In the genomic region with DNA sequence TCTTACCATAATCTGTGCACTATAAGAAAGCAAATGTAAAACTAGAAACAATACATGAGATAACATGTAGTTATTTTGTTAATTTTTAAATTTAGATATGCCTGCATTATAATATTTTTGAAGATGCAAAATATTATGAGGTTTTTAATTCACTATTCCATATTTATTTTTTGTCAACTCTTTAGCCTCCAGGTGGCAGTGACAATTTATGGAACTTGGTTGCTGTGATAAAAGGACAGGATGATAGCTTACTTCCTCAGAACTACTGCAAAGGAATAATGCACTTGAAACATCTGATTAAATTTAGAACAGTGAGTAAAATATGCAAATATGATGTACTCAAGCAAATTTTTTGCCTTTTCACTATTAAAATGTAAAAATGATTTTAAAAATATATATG, we compare ENCODE assay signal across 9 cellular contexts. TPM values are rescaled to one million over a fixed set of nuclear protein-coding genes. Genes with fewer than 3 reads are reported as not detected.
DNase-seq lines count a peak whose midpoint lies in the region; ATAC-seq and TF ChIP-seq lines count a peak whose summit lies in the region.
"Had no signal": no experiment of that assay in that cellular context is flagged by ENCODE, and none has a peak within 500 bp of the region (broad histone marks: within the 10 kb centered on the region; RNA-seq: fewer than 3 reads in every experiment).

No MANE protein-coding gene starts in this region.

- H3K4me3 Mint-ChIP-seq in CD14-positive monocyte, result no peak overlapping the region
- H3K4me3 Mint-ChIP-seq: activated T-cell treated with anti-CD3 and anti-CD28 coated beads, Interleukin-2, amount 50 U/mL, for 72 hours had no signal

- peak; percentile 55 for ATAC-seq in GM21717 (IDR thresholded peaks at IDR 0.05; ENCODE audit: unreplicated experiment)
- no peak for ATAC-seq in body of pancreas
- ATAC-seq in HG03354 (IDR thresholded peaks at IDR 0.05; ENCODE audit: poor library complexity, severe bottlenecking, unreplicated experiment), result no peak
- ATAC-seq in HG03460 (IDR thresholded peaks at IDR 0.05; ENCODE audit: unreplicated experiment), result no peak
- ATAC-seq: activated T-cell treated with anti-CD3 and anti-CD28 coated beads, Interleukin-2, amount 50 U/mL, for 72 hours had no signal

- H3K9me3 ChIP-seq in body of pancreas, result no peaks in the 10 kb centered on the region

- no peaks in the 10 kb centered on the region for H3K27me3 Mint-ChIP-seq in CD14-positive monocyte (ENCODE audit: low read depth in 3 of 3)

- no peaks in the 10 kb centered on the region for H3K27me3 ChIP-seq in body of pancreas

- no peak for TF ChIP-seq POLR2A in body of pancreas (IDR thresholded peaks at IDR 0.05)

- no peak for DNase-seq in CD14-positive monocyte (ENCODE audit: low spot score)
- DNase-seq in SK-N-DZ (ENCODE audit: low spot score), result peak; percentile 23
- peak; percentile 47 for DNase-seq in inferior parietal cortex (ENCODE audit: extremely low spot score)
- no peak for DNase-seq in posterior vena cava (ENCODE audit: low spot score)
- no peak for DNase-seq in body of pancreas
- DNase-seq: activated T-cell treated with anti-CD3 and anti-CD28 coated beads, Interleukin-2, amount 50 U/mL, for 72 hours had no signal

- H3K4me1 ChIP-seq in body of pancreas, result no peaks in the 10 kb centered on the region

- H3K36me3 Mint-ChIP-seq in CD14-positive monocyte, result no peaks in the 10 kb centered on the region

- no peaks in the 10 kb centered on the region for H3K4me1 Mint-ChIP-seq in CD14-positive monocyte

- H3K27ac ChIP-seq in body of pancreas, result no peak overlapping the region

- no peak overlapping the region for H3K27ac Mint-ChIP-seq in CD14-positive monocyte
- H3K27ac Mint-ChIP-seq: activated T-cell treated with anti-CD3 and anti-CD28 coated beads, Interleukin-2, amount 50 U/mL, for 72 hours had no signal

- peak; percentile 21 for TF ChIP-seq CTCF in CD14-positive monocyte (IDR thresholded peaks at IDR 0.05)
- TF ChIP-seq CTCF in body of pancreas (IDR thresholded peaks at IDR 0.05), result peak in 3 of 7 experiments; percentile 28 to 33 (median 29)

- intact Hi-C loops in CD14-positive monocyte (cut with micrococcal nuclease) (no loop called here), posterior vena cava (cut with DNase I) (no loop called here), body of pancreas (cut with DNase I) (no loop called here)

- H3K9me3 Mint-ChIP-seq in CD14-positive monocyte, result no peaks in the 10 kb centered on the region
- H3K9me3 Mint-ChIP-seq: activated T-cell treated with anti-CD3 and anti-CD28 coated beads, Interleukin-2, amount 50 U/mL, for 72 hours had no signal

- H3K4me3 ChIP-seq in body of pancreas, result no peak overlapping the region

- no peaks in the 10 kb centered on the region for H3K36me3 ChIP-seq in body of pancreas (replicated peaks in 1 of 2; ENCODE audit: insufficient read depth in 1 of 2, low read depth in 2 of 2)

RNA-seq across cellular contexts. Expression of a gene that starts 45.1 kb away (rescaled TPM):
- polyA plus RNA-seq in CD14-positive monocyte, result not detected
- 0.41 and 0.45 TPM in 2 replicates for polyA plus RNA-seq in SK-N-DZ (2014; cell fraction: cytosol; rRNA removed)
- polyA plus RNA-seq in SK-N-DZ (2014; cell fraction: nucleus; rRNA removed), result 0.70 TPM in 1 of 2 replicates, not detected in the other
- total RNA-seq in posterior vena cava, result under 1 TPM in 1 of 2 donors, not detected in 1; 0.76 TPM
- total RNA-seq in body of pancreas, result not detected
- total RNA-seq: activated T-cell treated with anti-CD3 and anti-CD28 coated beads, Interleukin-2, amount 50 U/mL, for 72 hours had no signal

Comparison
In these comparisons a context has a peak if more than half of its experiments do, and no peak if none do; other contexts are left out.
1. DNase-seq: peak in SK-N-DZ (single experiment) and inferior parietal cortex (single experiment); none in CD14-positive monocyte (single experiment), posterior vena cava (single experiment) and body of pancreas (0 of 4).